Comparison of ENCODE assay signal across 1 cellular context in genomic region chr19:42246869-42247630, GRCh38.
TF ChIP-seq lines count a peak whose summit lies in the region.

No MANE protein-coding gene starts in this region.

TF ChIP-seq in IMR-90, 13 proteins besides CTCF, POLR2A, EP300 and RAD21 (continued from another document):
- TF ChIP-seq RCOR1 (IDR thresholded peaks at IDR 0.05; ENCODE audit: insufficient replicate concordance, low read length) (no peak), RFX5 (IDR thresholded peaks at IDR 0.05; ENCODE audit: low read depth, low read length) (no peak), MAZ (IDR thresholded peaks at IDR 0.05; ENCODE audit: borderline replicate concordance, low read depth, low read length) (no peak), BHLHE40 (IDR thresholded peaks at IDR 0.05; ENCODE audit: low read depth, low read length) (no peak), CHD1 (IDR thresholded peaks at IDR 0.05; ENCODE audit: low read depth, low read length) (no peak), FOS (IDR thresholded peaks at IDR 0.05; ENCODE audit: low read depth, low read length) (no peak), NFE2L2 (IDR thresholded peaks at IDR 0.05; ENCODE audit: low read depth, low read length) (no peak), USF2 (IDR thresholded peaks at IDR 0.05; ENCODE audit: low read depth, low read length) (no peak)
